ENCODE assay signal across 29 cellular contexts in the genomic region with DNA sequence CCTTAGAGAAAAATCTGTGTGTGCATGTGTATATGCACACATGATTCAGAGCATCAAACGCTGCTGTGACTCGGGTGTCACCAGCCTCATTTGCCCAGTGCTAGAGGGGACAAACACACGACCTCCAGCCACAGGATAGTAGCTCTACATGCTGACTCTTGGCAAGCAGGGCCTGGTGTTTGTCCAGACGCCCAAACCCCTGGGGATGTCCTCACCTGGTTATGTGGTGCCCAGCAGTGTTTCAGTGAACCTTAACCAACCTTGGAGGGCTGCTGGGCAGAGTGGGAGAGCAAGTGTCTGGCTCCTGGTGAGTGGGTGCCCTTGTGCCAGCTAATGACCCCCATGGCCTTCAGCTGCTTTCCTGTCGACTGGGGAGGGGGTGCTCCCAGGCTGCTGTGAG. TPM values are rescaled to one million over a fixed set of nuclear protein-coding genes. Genes with fewer than 3 reads are reported as not detected.
"Had no signal": no experiment of that assay in that cellular context is flagged by ENCODE, and none has a peak within 500 bp of the region (broad histone marks: within the 10 kb centered on the region; RNA-seq: fewer than 3 reads in every experiment).

No MANE protein-coding gene starts in this region.

- H2AFZ ChIP-seq: neural progenitor cell, parathyroid adenoma had no signal

- ATAC-seq: heart left ventricle, lower lobe of right lung, natural killer cell, psoas muscle, sciatic nerve had no signal

- H3K4me3 Mint-ChIP-seq: memory B cell, mesothelial cell of epicardium, natural killer cell, neural progenitor cell had no signal

- H3K9me3 Mint-ChIP-seq: memory B cell, natural killer cell had no signal

- H3K4me1 ChIP-seq: heart left ventricle, left ventricle myocardium inferior, lower lobe of right lung, neural progenitor cell, parathyroid adenoma, psoas muscle, stomach, uterus had no signal

- H3K27ac Mint-ChIP-seq: memory B cell, mesothelial cell of epicardium, natural killer cell, neural progenitor cell had no signal

- H3K36me3 ChIP-seq: heart left ventricle, left ventricle myocardium inferior, lower lobe of right lung, neural progenitor cell, stomach, uterus had no signal

- FAIRE-seq: frontal cortex, islet of Langerhans had no signal

- H3K4me2 ChIP-seq: neural progenitor cell had no signal

- H3K4me1 Mint-ChIP-seq: memory B cell, natural killer cell had no signal

- H3K27me3 ChIP-seq: uterus had no signal

- DNase-seq: effector CD4-positive, alpha-beta T cell; heart left ventricle; hippocampal formation; left ventricle myocardium inferior; lower lobe of right lung; occipital lobe; psoas muscle; stimulated activated CD4-positive, alpha-beta T cell treated with anti-CD3 and anti-CD28 coated beads, Interleukin-2, amount 100 ng/mL, for 24 hours; stimulated activated naive CD4-positive, alpha-beta T cell; stomach; substantia nigra; trophoblast cell; uterus had no signal

- H3K9ac ChIP-seq: neural progenitor cell, parathyroid adenoma had no signal

- H3K4me3 ChIP-seq: coronary artery, heart left ventricle, left ventricle myocardium inferior, lower lobe of right lung, neural progenitor cell, psoas muscle, stomach, uterus had no signal

- H3K9me3 ChIP-seq: lower lobe of right lung, psoas muscle, stomach, uterus had no signal

- H3K36me3 Mint-ChIP-seq: memory B cell, natural killer cell, neural progenitor cell had no signal

- H3K27ac ChIP-seq: coronary artery, heart left ventricle, left ventricle myocardium inferior, lower lobe of right lung, neural progenitor cell, parathyroid adenoma, psoas muscle, stomach, uterus had no signal

RNA-seq across cellular contexts. Expression of a gene that starts 26.7 kb away (rescaled TPM):
- total RNA-seq: chondrocyte, dermis microvascular lymphatic vessel endothelial cell, frontal cortex, glomerular endothelial cell, heart left ventricle, left ventricle myocardium inferior, lower lobe of right lung, mesothelial cell of epicardium, mucosa of gallbladder, myocyte, natural killer cell, occipital lobe, psoas muscle, sciatic nerve, skeletal muscle tissue had no signal
- polyA plus RNA-seq: esophagus, heart left ventricle, psoas muscle, stomach had no signal
